In the genomic region with DNA sequence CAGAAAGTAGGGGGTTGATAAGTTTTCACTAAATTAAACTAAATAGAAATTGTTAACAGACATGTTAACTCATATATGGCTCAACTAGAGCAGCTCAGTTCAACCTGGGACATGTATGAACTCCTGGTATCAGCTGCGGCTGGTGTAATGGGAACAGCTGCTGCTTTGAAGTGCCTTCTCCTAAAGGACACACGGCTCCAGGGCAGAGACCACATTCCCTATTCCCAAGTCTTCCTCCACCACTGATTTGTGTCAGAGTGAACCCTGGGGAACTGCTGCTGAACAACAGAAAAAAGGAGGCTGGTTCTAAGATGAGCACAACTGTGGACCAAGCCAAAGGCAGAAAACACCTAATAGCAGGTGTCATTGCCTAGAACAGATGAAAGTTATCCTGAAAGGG, we compare ENCODE assay signal across 13 cellular contexts.
DNase-seq lines count a peak whose midpoint lies in the region; ATAC-seq, FAIRE-seq and TF ChIP-seq lines count a peak whose summit lies in the region.
"Had no signal": no experiment of that assay in that cellular context is flagged by ENCODE, and none has a peak within 500 bp of the region (broad histone marks: within the 10 kb centered on the region; RNA-seq: fewer than 3 reads in every experiment).

No MANE protein-coding gene starts in this region.

- H3K36me3 Mint-ChIP-seq in activated T-helper 17 cell treated with anti-CD3 and anti-CD28 coated beads, Interleukin-2, amount 50 U/mL, for 72 hours (ENCODE audit: low read depth), result no peaks in the 10 kb centered on the region

- peaks cover 31% of the 10 kb centered on the region for H3K4me1 ChIP-seq in HepG2 (ENCODE audit: insufficient read depth, low read length)
- peaks cover 0 to 16% (median 7%) of the 10 kb centered on the region in 4 donors for H3K4me1 ChIP-seq in right lobe of liver
- H3K4me1 ChIP-seq in esophagus muscularis mucosa, result peaks cover 10 to 41% (median 26%) of the 10 kb centered on the region in 4 donors
- H3K4me1 ChIP-seq in aorta (ENCODE audit: control insufficient read depth in 1 of 2, insufficient read depth in 2 of 2, low read length in 2 of 2), result peaks cover 6% of the 10 kb centered on the region in 2 donors

- no TSS peak for BruUV-seq in HepG2 (replicated peaks; lab: Mats Ljungman, UMichigan)

- no peaks in the 10 kb centered on the region for H3K27me3 Mint-ChIP-seq in activated T-helper 17 cell treated with anti-CD3 and anti-CD28 coated beads, Interleukin-2, amount 50 U/mL, for 72 hours

- TF ChIP-seq POLR2A in HepG2 (IDR thresholded peaks at IDR 0.05; ENCODE audit: insufficient read depth in 1 of 2, low read depth in 2 of 2, low read length in 2 of 2) (no peak), right lobe of liver (IDR thresholded peaks at IDR 0.05) (no peak), esophagus muscularis mucosa (IDR thresholded peaks at IDR 0.05; ENCODE audit: low read depth) (no peak)

- CTCF ChIA-PET in HepG2 (lab: Yijun Ruan, JAX; ENCODE audit: low intra/inter-chr PET ratio, low total read pairs), result no interaction called here

- H3K27me3 ChIP-seq in HepG2 (ENCODE audit: control insufficient read depth in 1 of 2, insufficient read depth in 2 of 2, low read length in 2 of 2) (no peaks in the 10 kb centered on the region), right lobe of liver (no peaks in the 10 kb centered on the region), esophagus muscularis mucosa (no peaks in the 10 kb centered on the region), aorta (ENCODE audit: control insufficient read depth in 1 of 2, insufficient read depth in 2 of 2, low read length in 1 of 2) (no peaks in the 10 kb centered on the region)
- H3K27me3 ChIP-seq: gastroesophageal sphincter, Peyer's patch had no signal

- no peaks in the 10 kb centered on the region for H3K9me3 ChIP-seq in HepG2 (ENCODE audit: low read length)
- H3K9me3 ChIP-seq in right lobe of liver, result no peaks in the 10 kb centered on the region
- H3K9me3 ChIP-seq in esophagus muscularis mucosa, result no peaks in the 10 kb centered on the region
- H3K9me3 ChIP-seq in aorta (ENCODE audit: control insufficient read depth, low read length), result no peaks in the 10 kb centered on the region
- H3K9me3 ChIP-seq: gastroesophageal sphincter, Peyer's patch had no signal

- H4K20me1 ChIP-seq in HepG2 (ENCODE audit: insufficient read depth, low read length), result peaks cover 5% of the 10 kb centered on the region

- TF ChIP-seq CTCF in HepG2 (CRISPR knock-in tag; IDR thresholded peaks at IDR 0.05) (no peak), right lobe of liver (IDR thresholded peaks at IDR 0.05) (no peak), esophagus muscularis mucosa (IDR thresholded peaks at IDR 0.05) (no peak)

- intact Hi-C loops in HepG2 (cut with micrococcal nuclease; ENCODE audit: unreplicated experiment) (no loop called here), right lobe of liver (cut with DNase I) (loop anchor here in 1 of 2 donors (10.0 kb wide), 1 partner anchor 81 kb away; no protein-coding TSS in a partner anchor), esophagus muscularis mucosa (cut with DNase I) (no loop called here), aorta (cut with DNase I) (no loop called here)

- H3K4me3 ChIP-seq in HepG2 (replicated peaks in 1 of 3; ENCODE audit: insufficient read depth in 1 of 3, low read depth in 2 of 3, low read length in 3 of 3), result no peak overlapping the region
- H3K4me3 ChIP-seq in right lobe of liver, result no peak overlapping the region
- no peak overlapping the region for H3K4me3 ChIP-seq in esophagus muscularis mucosa
- H3K4me3 ChIP-seq in aorta (ENCODE audit: low read length in 2 of 2), result no peak overlapping the region
- H3K4me3 ChIP-seq: gastroesophageal sphincter, Peyer's patch had no signal

- no peak overlapping the region for H3K4me2 ChIP-seq in HepG2 (ENCODE audit: low read depth, low read length)

- peaks cover 52% of the 10 kb centered on the region for H3K4me1 Mint-ChIP-seq in activated T-helper 17 cell treated with anti-CD3 and anti-CD28 coated beads, Interleukin-2, amount 50 U/mL, for 72 hours

- TF ChIP-seq RAD21 in HepG2 (CRISPR knock-in tag; IDR thresholded peaks at IDR 0.05), result no peak

- H3K9me3 Mint-ChIP-seq in activated T-helper 17 cell treated with anti-CD3 and anti-CD28 coated beads, Interleukin-2, amount 50 U/mL, for 72 hours, result no peaks in the 10 kb centered on the region
- H3K9me3 Mint-ChIP-seq: activated naive CD4-positive, alpha-beta T cell treated with anti-CD3 and anti-CD28 coated beads, Interleukin-2, amount 50 U/mL, for 72 hours had no signal

- no peak overlapping the region for H2AFZ ChIP-seq in HepG2 (ENCODE audit: low read length)

- H3K27ac Mint-ChIP-seq in activated T-helper 17 cell treated with anti-CD3 and anti-CD28 coated beads, Interleukin-2, amount 50 U/mL, for 72 hours, result no peak overlapping the region

- H3K36me3 ChIP-seq in HepG2 (replicated peaks in 1 of 2; ENCODE audit: control insufficient read depth in 1 of 2, insufficient read depth in 2 of 2, low read length in 2 of 2), result no peaks in the 10 kb centered on the region
- no peaks in the 10 kb centered on the region for H3K36me3 ChIP-seq in right lobe of liver
- H3K36me3 ChIP-seq in esophagus muscularis mucosa, result no peaks in the 10 kb centered on the region
- H3K36me3 ChIP-seq in aorta (ENCODE audit: control insufficient read depth in 1 of 2, insufficient read depth in 2 of 2, low read length in 1 of 2), result no peaks in the 10 kb centered on the region
- H3K36me3 ChIP-seq: gastroesophageal sphincter, Peyer's patch had no signal

- H3K27ac ChIP-seq in HepG2 (ENCODE audit: extremely low read length, insufficient read depth, low read length), result no peak overlapping the region
- H3K27ac ChIP-seq in right lobe of liver, result no peak overlapping the region
- no peak overlapping the region for H3K27ac ChIP-seq in esophagus muscularis mucosa (replicated peaks in 1 of 4)
- no peak overlapping the region for H3K27ac ChIP-seq in aorta (ENCODE audit: low read depth in 1 of 2, low read length in 2 of 2)
- H3K27ac ChIP-seq: gastroesophageal sphincter, Peyer's patch had no signal

- WGBS in HepG2 (ENCODE audit: low lambda C conversion rate), result 94% methylated on average over 2 of the region's 2 CpGs
- 100% methylated on average over 2 of the region's 2 CpGs for WGBS in right lobe of liver (ENCODE audit: insufficient coverage, low coverage, low lambda C conversion rate, missing lambda C conversion rate)
- 86% methylated on average over 2 of the region's 2 CpGs for WGBS in esophagus muscularis mucosa
- WGBS in aorta, 2 donors, result 91 to 93% methylated on average over 2 of the region's 2 CpGs

- POLR2A ChIA-PET in HepG2 (lab: Yijun Ruan, JAX), result no interaction called here

- ATAC-seq in HepG2 (no peak), right lobe of liver (no peak), GM18498 (IDR thresholded peaks at IDR 0.05; ENCODE audit: unreplicated experiment) (no peak), aorta (ENCODE audit: low FRiP score) (no peak)
- no peak for ATAC-seq in activated T-helper 17 cell treated with anti-CD3 and anti-CD28 coated beads, Interleukin-2, amount 50 U/mL, for 72 hours (replicated peaks)
- ATAC-seq: activated naive CD4-positive, alpha-beta T cell treated with anti-CD3 and anti-CD28 coated beads, Interleukin-2, amount 50 U/mL, for 72 hours; gastroesophageal sphincter had no signal

- no peak for FAIRE-seq in HepG2 (lab: Jason Lieb, UNC)
- FAIRE-seq: H1 had no signal

- TF ChIP-seq EP300 in HepG2 (IDR thresholded peaks at IDR 0.05; ENCODE audit: low read depth in 2 of 2, low read length in 2 of 2) (no peak), HepG2 (CRISPR knock-in tag; IDR thresholded peaks at IDR 0.05; ENCODE audit: borderline replicate concordance) (no peak), esophagus muscularis mucosa (IDR thresholded peaks at IDR 0.05) (no peak)

- peaks cover 7% of the 10 kb centered on the region for H3K79me2 ChIP-seq in HepG2 (ENCODE audit: insufficient read depth, low read length)

- in situ Hi-C loops in HepG2 (cut with HindIII; ENCODE audit: extremely low pct_ligation_motif_present, low pct_unique_long_range_greater_than_20kb), result no loop called here

- no peak overlapping the region for H3K9ac ChIP-seq in HepG2 (ENCODE audit: insufficient read depth, low read depth, low read length)

- H3K4me3 Mint-ChIP-seq in activated T-helper 17 cell treated with anti-CD3 and anti-CD28 coated beads, Interleukin-2, amount 50 U/mL, for 72 hours, result peak overlapping the region; percentile 6

- DNase-seq in HepG2 (ENCODE audit: low spot score) (peak; percentile 12), right lobe of liver (no peak), NCI-H2107 (lab: John Stamatoyannopoulos, UW) (peak; percentile 28), esophagus muscularis mucosa (ENCODE audit: extremely low spot score) (no peak), aorta (no peak)
- DNase-seq: activated CD4-positive, alpha-beta T cell treated with anti-CD3 and anti-CD28 coated beads, Interleukin-2, amount 50 U/mL, for 1 hour; erythroblast; Peyer's patch had no signal

TF ChIP-seq in HepG2, 621 proteins besides CTCF, POLR2A, EP300 and RAD21 (continues in another document):
- TF ChIP-seq, protein P1, sequence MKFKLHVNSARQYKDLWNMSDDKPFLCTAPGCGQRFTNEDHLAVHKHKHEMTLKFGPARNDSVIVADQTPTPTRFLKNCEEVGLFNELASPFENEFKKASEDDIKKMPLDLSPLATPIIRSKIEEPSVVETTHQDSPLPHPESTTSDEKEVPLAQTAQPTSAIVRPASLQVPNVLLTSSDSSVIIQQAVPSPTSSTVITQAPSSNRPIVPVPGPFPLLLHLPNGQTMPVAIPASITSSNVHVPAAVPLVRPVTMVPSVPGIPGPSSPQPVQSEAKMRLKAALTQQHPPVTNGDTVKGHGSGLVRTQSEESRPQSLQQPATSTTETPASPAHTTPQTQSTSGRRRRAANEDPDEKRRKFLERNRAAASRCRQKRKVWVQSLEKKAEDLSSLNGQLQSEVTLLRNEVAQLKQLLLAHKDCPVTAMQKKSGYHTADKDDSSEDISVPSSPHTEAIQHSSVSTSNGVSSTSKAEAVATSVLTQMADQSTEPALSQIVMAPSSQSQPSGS (CRISPR knock-in tag; IDR thresholded peaks at IDR 0.05), result no peak
- no peak for TF ChIP-seq ZNF530 (CRISPR knock-in tag; IDR thresholded peaks at IDR 0.05; ENCODE audit: low read depth)
- TF ChIP-seq NFIB (CRISPR knock-in tag; IDR thresholded peaks at IDR 0.05; ENCODE audit: borderline replicate concordance), result no peak
- TF ChIP-seq ZNF12 (CRISPR knock-in tag; IDR thresholded peaks at IDR 0.05), result no peak
- no peak for TF ChIP-seq ZNF749 (CRISPR knock-in tag; IDR thresholded peaks at IDR 0.05; ENCODE audit: borderline replicate concordance)
- no peak for TF ChIP-seq PRPF4 (IDR thresholded peaks at IDR 0.05; ENCODE audit: low read depth, low read length, poor library complexity, severe bottlenecking)
- TF ChIP-seq ZNF891 (CRISPR knock-in tag; IDR thresholded peaks at IDR 0.05), result no peak
- no peak for TF ChIP-seq ZNF550 (CRISPR knock-in tag; IDR thresholded peaks at IDR 0.05; ENCODE audit: borderline replicate concordance)

Comparison
In these comparisons a context has a peak if more than half of its experiments do, and no peak if none do; other contexts are left out.
1. DNase-seq: peak in HepG2 (single experiment) and NCI-H2107 (single experiment); none in right lobe of liver (0 of 3), esophagus muscularis mucosa (single experiment) and aorta (0 of 2).